In the genomic region with DNA sequence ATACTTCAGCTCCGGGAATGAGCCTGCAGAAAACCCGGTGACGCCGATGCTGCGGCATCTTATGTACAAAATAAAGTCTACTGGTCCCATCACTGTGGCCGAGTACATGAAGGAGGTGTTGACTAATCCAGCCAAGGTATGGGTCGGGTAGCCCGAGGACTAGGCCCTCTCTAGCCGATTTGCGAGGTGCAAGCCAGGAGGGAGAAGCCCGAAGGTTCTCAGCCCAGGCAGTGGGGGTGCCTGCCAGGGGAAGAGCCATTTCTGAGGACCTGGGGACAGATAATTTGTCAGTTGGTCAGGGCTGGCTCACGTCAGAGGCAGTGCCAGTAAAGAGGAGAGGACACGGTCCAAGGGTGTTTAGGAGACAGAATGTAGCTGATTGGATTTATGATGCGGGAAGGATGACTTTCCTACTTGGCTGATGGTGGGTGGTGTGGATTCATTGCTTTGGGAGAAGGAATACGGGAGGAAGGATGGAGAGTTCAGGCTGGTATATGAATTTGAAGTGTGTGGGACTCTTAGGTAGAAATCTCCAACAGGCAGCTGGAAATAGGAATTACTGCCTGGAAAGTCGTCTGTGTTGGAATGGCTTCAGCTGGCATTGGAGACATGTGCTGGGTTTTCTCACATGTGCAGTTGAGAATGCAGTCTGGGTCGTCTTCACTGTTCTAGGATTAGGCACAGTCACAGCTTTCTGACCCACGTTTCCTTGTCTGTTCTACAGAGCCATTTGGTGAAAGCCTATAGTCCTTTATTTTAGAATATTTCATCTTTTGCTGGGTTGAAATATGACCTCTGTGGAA, we compare ENCODE assay signal across 10 cellular contexts. TPM values are rescaled to one million over a fixed set of nuclear protein-coding genes. Genes with fewer than 3 reads are reported as not detected.
DNase-seq lines count a peak whose midpoint lies in the region; ATAC-seq and TF ChIP-seq lines count a peak whose summit lies in the region.
"Had no signal": no experiment of that assay in that cellular context is flagged by ENCODE, and none has a peak within 500 bp of the region (broad histone marks: within the 10 kb centered on the region; RNA-seq: fewer than 3 reads in every experiment).

No MANE protein-coding gene starts in this region.

- H3K79me1 ChIP-seq in H9 (ENCODE audit: insufficient read depth, low read depth, low read length, poor library complexity, severe bottlenecking): no peaks in the 10 kb centered on the region

- no peaks in the 10 kb centered on the region for H3K9me3 Mint-ChIP-seq in CD4-positive, alpha-beta T cell
- H3K9me3 Mint-ChIP-seq in H9: peaks cover 0 to 3% of the 10 kb centered on the region in 2 experiments; a peak in 2 of 5 replicates
- H3K9me3 Mint-ChIP-seq in mesothelial cell of epicardium: no peaks in the 10 kb centered on the region

- H3K27me3 Mint-ChIP-seq in CD4-positive, alpha-beta T cell: no peaks in the 10 kb centered on the region
- H3K27me3 Mint-ChIP-seq in H9 (ENCODE audit: low read depth) (no peaks in the 10 kb centered on the region), mesothelial cell of epicardium (ENCODE audit: low read depth) (no peaks in the 10 kb centered on the region)

- H3K9me3 ChIP-seq in CD4-positive, alpha-beta T cell (ENCODE audit: control insufficient read depth, low read length): no peaks in the 10 kb centered on the region
- H3K9me3 ChIP-seq in H9 (ENCODE audit: control insufficient read depth, low read depth, low read length): no peaks in the 10 kb centered on the region
- no peaks in the 10 kb centered on the region for H3K9me3 ChIP-seq in SK-N-SH
- no peaks in the 10 kb centered on the region for H3K9me3 ChIP-seq in fibroblast of lung (ENCODE audit: control insufficient read depth, insufficient read depth, low read depth, low read length)

- no peak overlapping the region for H3K4me3 Mint-ChIP-seq in CD4-positive, alpha-beta T cell
- H3K4me3 Mint-ChIP-seq in H9 (no peak overlapping the region), mesothelial cell of epicardium (no peak overlapping the region)

- H2BK15ac ChIP-seq in H9 (ENCODE audit: low read depth, low read length): no peak overlapping the region

- no peak overlapping the region for H4K5ac ChIP-seq in H9 (ENCODE audit: insufficient read length, low read depth, low read length)

- peaks cover 18% of the 10 kb centered on the region for H3K23me2 ChIP-seq in H9 (ENCODE audit: insufficient read length, low read depth, low read length, poor library complexity, severe bottlenecking)

- no peak overlapping the region for H2BK12ac ChIP-seq in H9 (ENCODE audit: insufficient read length, low read depth, low read length)

- CTCF ChIA-PET in CD4-positive, alpha-beta T cell (lab: Charles Lee): interaction anchor here (1.3 to 1.4 kb wide), 2 partner anchors 31 to 93 kb away, joined by 4 to 5 read pairs; no protein-coding TSS in a partner anchor
- CTCF ChIA-PET in SK-N-SH (lab: Yijun Ruan, JAX): interaction anchor here (0.6 to 1.6 kb wide), 10 partner anchors 9 to 600 kb away, joined by 3 to 5 read pairs (median 4); no protein-coding TSS in a partner anchor

- H3K36me3 ChIP-seq in SK-N-SH (replicated peaks in 1 of 2; ENCODE audit: control insufficient read depth in 1 of 2, insufficient read depth in 2 of 2, low read length in 1 of 2) (peaks cover 27 to 49% of the 10 kb centered on the region in 2 experiments), fibroblast of lung (ENCODE audit: control insufficient read depth, insufficient read depth, low read length) (peaks cover 8% of the 10 kb centered on the region)

- no peak overlapping the region for H3K27ac Mint-ChIP-seq in CD4-positive, alpha-beta T cell
- H3K27ac Mint-ChIP-seq in H9 (no peak overlapping the region), mesothelial cell of epicardium (no peak overlapping the region)

- peak overlapping the region; percentile 43 for H3K14ac ChIP-seq in H9 (ENCODE audit: insufficient read depth, low read length)

- H3K4me3 ChIP-seq in SK-N-SH (ENCODE audit: low read depth in 2 of 2, low read length in 1 of 2) (peak overlapping the region; percentile 94 to 97), fibroblast of lung (replicated peaks in 1 of 4; ENCODE audit: control extremely low read depth in 1 of 4, insufficient read depth in 1 of 4, low read depth in 3 of 4, low read length in 4 of 4) (peak overlapping the region; percentile 79 to 100 (median 83))

- no peak overlapping the region for H2AK5ac ChIP-seq in H9 (ENCODE audit: insufficient read length, low read length)

- TF ChIP-seq EP300 in SK-N-SH (IDR thresholded peaks at IDR 0.05; ENCODE audit: borderline replicate concordance in 1 of 2, low read depth in 1 of 2, low read length in 1 of 2): no peak

- H3K4me1 Mint-ChIP-seq in CD4-positive, alpha-beta T cell (ENCODE audit: low read depth): peaks cover 29% of the 10 kb centered on the region
- H3K4me1 Mint-ChIP-seq in H9 (peaks cover 35 to 48% of the 10 kb centered on the region in 2 experiments), mesothelial cell of epicardium (peaks cover 3% of the 10 kb centered on the region)

- H3K23ac ChIP-seq in H9 (ENCODE audit: insufficient read length, low read depth, low read length): no peak overlapping the region

- H3K9ac ChIP-seq in H9 (ENCODE audit: extremely low read depth, insufficient read length, low read length) (peak overlapping the region; percentile 64), SK-N-SH (peak overlapping the region; percentile 83), fibroblast of lung (ENCODE audit: insufficient read depth, low read length) (peak overlapping the region; percentile 83)

- no peak overlapping the region for H3K18ac ChIP-seq in H9 (ENCODE audit: insufficient read length, low read depth, low read length)

- no peak overlapping the region for H3K4ac ChIP-seq in H9 (ENCODE audit: low read depth, low read length)

- H4K91ac ChIP-seq in H9 (ENCODE audit: insufficient read length, low read depth, low read length): no peak overlapping the region

- H4K20me1 ChIP-seq in H9 (ENCODE audit: control insufficient read depth, insufficient read depth, insufficient read length): no peaks in the 10 kb centered on the region
- peaks cover 11% of the 10 kb centered on the region for H4K20me1 ChIP-seq in SK-N-SH (ENCODE audit: insufficient read depth)
- H4K20me1 ChIP-seq in fibroblast of lung (ENCODE audit: control insufficient read depth, extremely low read depth, insufficient read depth, low read length): no peaks in the 10 kb centered on the region

- DNase-seq in CD4-positive, alpha-beta T cell: peak in 1 of 10 experiments; percentile 5
- DNase-seq in H9 (no peak), SK-N-SH (peak; percentile 64), fibroblast of lung (ENCODE audit: low read depth in 2 of 2) (peak; percentile 8 to 76), occipital lobe (lab: John Stamatoyannopoulos, UW) (peak; percentile 33), mesothelial cell of epicardium (ENCODE audit: low spot score in 2 of 2, unreplicated experiment in 2 of 2) (no peak), COLO829 (ENCODE audit: low spot score) (no peak)
- DNase-seq in stimulated activated CD4-positive, alpha-beta T cell treated with anti-CD3 and anti-CD28 coated beads, Interleukin-4, amount 100 ng/mL, for 24 hours: no peak

- no peak overlapping the region for H4K8ac ChIP-seq in H9 (replicated peaks; ENCODE audit: insufficient read length, low read depth, low read length)

- peak overlapping the region; percentile 85 for H3K27ac ChIP-seq in CD4-positive, alpha-beta T cell (ENCODE audit: low read depth, low read length)
- H3K27ac ChIP-seq in H9 (ENCODE audit: insufficient read length, low read depth, low read length): no peak overlapping the region
- H3K27ac ChIP-seq in SK-N-SH (ENCODE audit: low read depth in 2 of 2, low read length in 1 of 2): peak overlapping the region; percentile 83 to 90
- peak overlapping the region; percentile 91 for H3K27ac ChIP-seq in fibroblast of lung (ENCODE audit: insufficient read depth, low read length)

- POLR2A ChIA-PET in CD4-positive, alpha-beta T cell (lab: Charles Lee): interaction anchor here (0.7 to 2.2 kb wide), 17 partner anchors 9 to 1519 kb away, joined by 3 to 26 read pairs (median 5); a partner anchor contains a TSS
- POLR2A ChIA-PET in SK-N-SH (lab: Yijun Ruan, JAX): interaction anchor here (1.0 kb wide), 1 partner anchor 13 kb away, joined by 7 read pairs; no protein-coding TSS in a partner anchor

- H3K4me2 ChIP-seq in H9 (ENCODE audit: insufficient read depth, insufficient read length, low read length) (peak overlapping the region; percentile 92), SK-N-SH (peak overlapping the region; percentile 87), fibroblast of lung (ENCODE audit: extremely low read depth, insufficient read depth, low read length) (peak overlapping the region; percentile 89)

- TF ChIP-seq CTCF in CD4-positive, alpha-beta T cell (IDR thresholded peaks at IDR 0.05): no peak
- TF ChIP-seq CTCF in H9 (conservative IDR thresholded peaks at IDR 0.05) (no peak), SK-N-SH (IDR thresholded peaks at IDR 0.05) (no peak), fibroblast of lung (conservative IDR thresholded peaks at IDR 0.05 in 1 of 2, IDR thresholded peaks at IDR 0.05 in 1 of 2; ENCODE audit: low read depth in 1 of 2, low read length in 2 of 2) (no peak), mesothelial cell of epicardium (IDR thresholded peaks at IDR 0.05; ENCODE audit: unreplicated experiment) (no peak)

- H3K56ac ChIP-seq in H9 (ENCODE audit: insufficient read length, low read depth, low read length): no peak overlapping the region

- no peak overlapping the region for H2BK5ac ChIP-seq in H9 (ENCODE audit: insufficient read length, low read length)

- intact Hi-C loops in CD4-positive, alpha-beta T cell (cut with DNase I, micrococcal nuclease): loop anchor here (5.0 kb wide), 5 partner anchors 35 to 265 kb away; a partner anchor contains a TSS

- no peak overlapping the region for H2BK120ac ChIP-seq in H9 (ENCODE audit: low read depth, low read length, poor library complexity, severe bottlenecking)

- no peaks in the 10 kb centered on the region for H3K27me3 ChIP-seq in CD4-positive, alpha-beta T cell (ENCODE audit: control insufficient read depth, insufficient read depth, low read length)
- no peaks in the 10 kb centered on the region for H3K27me3 ChIP-seq in H9 (ENCODE audit: insufficient read depth, low read length)
- no peaks in the 10 kb centered on the region for H3K27me3 ChIP-seq in SK-N-SH (ENCODE audit: insufficient read depth)
- no peaks in the 10 kb centered on the region for H3K27me3 ChIP-seq in fibroblast of lung (ENCODE audit: control insufficient read depth, insufficient read depth, low read length)

- no peak overlapping the region for H2BK20ac ChIP-seq in H9 (ENCODE audit: low read depth, low read length, poor library complexity, severe bottlenecking)

- H3K9me2 ChIP-seq in SK-N-SH: no peaks in the 10 kb centered on the region

- H3K79me2 ChIP-seq in H9 (ENCODE audit: insufficient read depth, low read length) (peaks cover 58% of the 10 kb centered on the region), SK-N-SH (ENCODE audit: insufficient read depth) (peaks cover 98% of the 10 kb centered on the region), fibroblast of lung (ENCODE audit: control insufficient read depth, insufficient read depth, low read length) (peaks cover 70% of the 10 kb centered on the region)

- no peak overlapping the region for H2AFZ ChIP-seq in H9 (ENCODE audit: low read length)
- peak overlapping the region; percentile 90 for H2AFZ ChIP-seq in SK-N-SH (ENCODE audit: low read depth)
- H2AFZ ChIP-seq in fibroblast of lung (ENCODE audit: low read length): peak overlapping the region; percentile 25

- TF ChIP-seq RAD21 in SK-N-SH (IDR thresholded peaks at IDR 0.05; ENCODE audit: low read length): no peak

- peaks cover 46% of the 10 kb centered on the region for H3K36me3 Mint-ChIP-seq in CD4-positive, alpha-beta T cell (ENCODE audit: low read depth)
- H3K36me3 Mint-ChIP-seq in H9 (ENCODE audit: insufficient read depth in 1 of 3, low read depth in 3 of 3) (peaks cover 26 to 61% (median 32%) of the 10 kb centered on the region in 3 experiments), mesothelial cell of epicardium (peaks cover 18% of the 10 kb centered on the region)

- no peak for ATAC-seq in CD4-positive, alpha-beta T cell (ENCODE audit: poor library complexity)

- peaks cover 4% of the 10 kb centered on the region for H3F3A ChIP-seq in SK-N-SH (replicated peaks; ENCODE audit: insufficient read depth)

- H3K4me1 ChIP-seq in H9 (ENCODE audit: insufficient read depth, low read length) (peaks cover 4% of the 10 kb centered on the region; the same call in 1 of the 2 replicates), SK-N-SH (ENCODE audit: control insufficient read depth in 1 of 2, insufficient read depth in 2 of 2, low read depth in 1 of 2, low read length in 1 of 2) (peaks cover 16 to 28% of the 10 kb centered on the region in 2 experiments; a peak in 3 of 4 replicates), fibroblast of lung (ENCODE audit: control insufficient read depth, extremely low read depth, insufficient read depth, low read length) (peaks cover 8% of the 10 kb centered on the region)

- no peak overlapping the region for H3T11ph ChIP-seq in H9 (ENCODE audit: low read length)

- no CpG with 5 or more reads among the region's 18 CpGs for WGBS in H9 (ENCODE audit: extremely low coverage, insufficient read length, low lambda C conversion rate)
- 15% methylated on average over 18 of the region's 18 CpGs for WGBS in SK-N-SH (ENCODE audit: low lambda C conversion rate)

RNA-seq across cellular contexts. Expression of a gene that starts 0.9 kb away (rescaled TPM):
- 10 to 100 TPM; 21.4 to 24.1 TPM for total RNA-seq in CD4-positive, alpha-beta T cell
- total RNA-seq in H9 (2021) (103 and 108 TPM in 2 replicates), fibroblast of lung (16.9 and 18.7 TPM in 2 replicates), occipital lobe (36.2 TPM), mesothelial cell of epicardium (26.5 to 31.3 TPM (median 27.0 TPM) in 3 replicates)
- polyA plus RNA-seq in SK-N-SH (2012; rRNA removed) (24.8 and 36.1 TPM in 2 replicates), fibroblast of lung (12.8 and 16.8 TPM in 2 replicates)
- polyA plus RNA-seq in SK-N-SH (2012; cell fraction: cytosol; rRNA removed): 21.0 and 21.2 TPM in 2 replicates
- 64.2 and 111 TPM in 2 replicates for polyA plus RNA-seq in SK-N-SH (2012; cell fraction: nucleus; rRNA removed)
- polyA plus RNA-seq in fibroblast of lung (2012): 8.4 and 10.4 TPM in 2 replicates
- 0.51 and 0.74 TPM in 2 replicates for polyA minus RNA-seq in fibroblast of lung (ENCODE audit: low replicate concordance)

RNA-seq across cellular contexts. Expression of a gene that starts 0.9 kb away (rescaled TPM):
- 100 to 1,000 TPM in 1 of 2 experiments, 10 to 100 TPM in 1; 92.3 to 102 TPM for total RNA-seq in CD4-positive, alpha-beta T cell
- total RNA-seq in H9 (2021) (252 and 281 TPM in 2 replicates), fibroblast of lung (48.9 and 62.4 TPM in 2 replicates), occipital lobe (65.0 TPM), mesothelial cell of epicardium (39.1 to 41.1 TPM (median 40.8 TPM) in 3 replicates)
- polyA plus RNA-seq in SK-N-SH (2012; rRNA removed) (9.7 and 11.6 TPM in 2 replicates), fibroblast of lung (19.9 and 24.8 TPM in 2 replicates)
- 16.5 and 23.7 TPM in 2 replicates for polyA plus RNA-seq in SK-N-SH (2012; cell fraction: cytosol; rRNA removed)
- polyA plus RNA-seq in SK-N-SH (2012; cell fraction: nucleus; rRNA removed): 4.8 and 9.8 TPM in 2 replicates
- polyA plus RNA-seq in fibroblast of lung (2012): 23.6 and 33.9 TPM in 2 replicates
- polyA minus RNA-seq in fibroblast of lung (ENCODE audit: low replicate concordance): 1.6 and 3.1 TPM in 2 replicates

RNA-seq across cellular contexts. Expression of a gene that starts 36.0 kb away (rescaled TPM):
- 10 to 100 TPM; 23.4 to 24.6 TPM for total RNA-seq in CD4-positive, alpha-beta T cell
- total RNA-seq in H9 (2021): 0.64 and 1.5 TPM in 2 replicates
- 27.5 and 35.4 TPM in 2 replicates for polyA plus RNA-seq in SK-N-SH (2012; rRNA removed)
- polyA plus RNA-seq in SK-N-SH (2012; cell fraction: cytosol; rRNA removed): 42.2 and 52.2 TPM in 2 replicates
- polyA plus RNA-seq in SK-N-SH (2012; cell fraction: nucleus; rRNA removed): 12.3 and 19.9 TPM in 2 replicates
- total RNA-seq in fibroblast of lung: 12.6 and 16.8 TPM in 2 replicates
- polyA plus RNA-seq in fibroblast of lung: 50.0 and 55.3 TPM in 2 replicates
- 32.5 and 36.9 TPM in 2 replicates for polyA plus RNA-seq in fibroblast of lung (2012)
- 20.6 and 21.2 TPM in 2 replicates for polyA minus RNA-seq in fibroblast of lung (ENCODE audit: low replicate concordance)
- 24.5 TPM for total RNA-seq in occipital lobe
- total RNA-seq in mesothelial cell of epicardium: not detected in 3 replicates

RNA-seq across cellular contexts. Expression of a gene that starts 43.9 kb away (rescaled TPM):
- total RNA-seq in CD4-positive, alpha-beta T cell: not detected
- total RNA-seq in H9 (2021) (not detected in 2 replicates), fibroblast of lung (not detected in 2 replicates), occipital lobe (not detected), mesothelial cell of epicardium (not detected in 3 replicates)
- polyA plus RNA-seq in SK-N-SH (2012; rRNA removed) (not detected in 2 replicates), fibroblast of lung (not detected in 2 replicates)
- not detected in 2 replicates for polyA plus RNA-seq in SK-N-SH (2012; cell fraction: cytosol; rRNA removed)
- polyA plus RNA-seq in SK-N-SH (2012; cell fraction: nucleus; rRNA removed): not detected in 2 replicates
- polyA plus RNA-seq in fibroblast of lung (2012): not detected in 2 replicates
- not detected in 2 replicates for polyA minus RNA-seq in fibroblast of lung (ENCODE audit: low replicate concordance)
- total RNA-seq: M059J, pulmonary artery endothelial cell had no signal

Comparison
In these comparisons a context has a peak if more than half of its experiments do, and no peak if none do; other contexts are left out.
1. DNase-seq: peak in SK-N-SH (single experiment), fibroblast of lung (2 of 2) and occipital lobe (single experiment); none in H9 (single experiment), mesothelial cell of epicardium (0 of 2), COLO829 (single experiment) and stimulated activated CD4-positive, alpha-beta T cell treated with anti-CD3 and anti-CD28 coated beads, Interleukin-4, amount 100 ng/mL, for 24 hours (single experiment).
2. Peak in every context shown above with its lines, with median percentiles within 50 percentile points of each other: H3K4me2 ChIP-seq and H3K9ac ChIP-seq.